Comparison of ENCODE assay signal across 15 cellular contexts in genomic region chr5:116361979-116362577, GRCh38.
DNase-seq lines count a peak whose midpoint lies in the region; ATAC-seq and TF ChIP-seq lines count a peak whose summit lies in the region.
"Had no signal": no experiment of that assay in that cellular context is flagged by ENCODE, and none has a peak within 500 bp of the region (broad histone marks: within the 10 kb centered on the region; RNA-seq: fewer than 3 reads in every experiment).

No MANE protein-coding gene starts in this region.

- no peak for ATAC-seq in activated CD4-positive, CD25-positive, alpha-beta regulatory T cell treated with anti-CD3 and anti-CD28 coated beads, Interleukin-2, amount 50 U/mL, for 24 hours
- ATAC-seq: activated CD8-positive, alpha-beta T cell treated with anti-CD3 and anti-CD28 coated beads, Interleukin-2, amount 10 ng/mL, durations not matched to agents 7 days and 5 days had no signal

- H3K4me1 Mint-ChIP-seq in endodermal cell (peaks cover 3% of the 10 kb centered on the region), nephron (peaks cover 37% of the 10 kb centered on the region), CD14-positive monocyte (peaks cover 29% of the 10 kb centered on the region)

- TF ChIP-seq CTCF in endodermal cell (conservative IDR thresholded peaks at IDR 0.05) (no peak), nephron (IDR thresholded peaks at IDR 0.05; ENCODE audit: unreplicated experiment in 3 of 3) (no peak), testis (IDR thresholded peaks at IDR 0.05) (no peak), CD14-positive monocyte (IDR thresholded peaks at IDR 0.05) (no peak)

- H3K9me3 Mint-ChIP-seq in endodermal cell: no peaks in the 10 kb centered on the region
- H3K9me3 Mint-ChIP-seq in nephron: peaks cover 8% of the 10 kb centered on the region
- H3K9me3 Mint-ChIP-seq in CD14-positive monocyte: peaks cover 0 to 7% (median 3%) of the 10 kb centered on the region in 7 donors

- H3K4me3 ChIP-seq in endodermal cell (ENCODE audit: low read length): no peak overlapping the region
- peak overlapping the region; percentile 40 to 56 for H3K4me3 ChIP-seq in testis

- TF ChIP-seq POLR2A in testis (IDR thresholded peaks at IDR 0.05): no peak

- no peak overlapping the region for H3K9ac ChIP-seq in endodermal cell (ENCODE audit: extremely low read depth, low read length, poor library complexity, severe bottlenecking)

- H3K9me3 ChIP-seq in endodermal cell (ENCODE audit: control insufficient read depth, low read length) (no peaks in the 10 kb centered on the region), testis (no peaks in the 10 kb centered on the region)

- H3K36me3 Mint-ChIP-seq in endodermal cell (ENCODE audit: low read depth) (no peaks in the 10 kb centered on the region), nephron (ENCODE audit: low read depth) (no peaks in the 10 kb centered on the region), CD14-positive monocyte (peaks cover 10 to 12% of the 10 kb centered on the region in 2 donors)

- H3K4me3 Mint-ChIP-seq in endodermal cell (peak overlapping the region; percentile 66), nephron (peak overlapping the region; percentile 66 to 82 (median 80)), CD14-positive monocyte (no peak overlapping the region)
- H3K4me3 Mint-ChIP-seq: activated CD8-positive, alpha-beta T cell treated with anti-CD3 and anti-CD28 coated beads, Interleukin-2, amount 10 ng/mL, durations not matched to agents 7 days and 5 days; CD8-positive, alpha-beta memory T cell had no signal

- H3K27ac Mint-ChIP-seq in endodermal cell: no peak overlapping the region
- peak overlapping the region in 2 of 3 experiments; percentile 32 to 47 for H3K27ac Mint-ChIP-seq in nephron
- H3K27ac Mint-ChIP-seq in CD14-positive monocyte: peak overlapping the region in 1 of 7 donors; percentile 54
- H3K27ac Mint-ChIP-seq: activated CD8-positive, alpha-beta T cell treated with anti-CD3 and anti-CD28 coated beads, Interleukin-2, amount 10 ng/mL, durations not matched to agents 7 days and 5 days had no signal

- intact Hi-C loops in testis (cut with DNase I; ENCODE audit: low total_unique reads) (no loop called here), CD14-positive monocyte (cut with micrococcal nuclease) (no loop called here)

- DNase-seq in DMS53 (lab: John Stamatoyannopoulos, UW): peak; percentile 35
- no peak for DNase-seq in DMS53 treated with DMSO at 0.1 percent for 48 hours (lab: John Stamatoyannopoulos, UW; ENCODE audit: unreplicated experiment)
- DNase-seq in endodermal cell: no peak
- no peak for DNase-seq in testis
- DNase-seq in CD14-positive monocyte (ENCODE audit: low spot score): no peak
- DNase-seq in epidermal melanocyte (ENCODE audit: insufficient read length, low spot score): no peak
- DNase-seq: activated CD8-positive, alpha-beta T cell treated with anti-CD3 and anti-CD28 coated beads, Interleukin-2, amount 10 ng/mL, durations not matched to agents 7 days and 5 days; activated effector memory CD4-positive, alpha-beta T cell treated with anti-CD3 and anti-CD28 coated beads, Interleukin-2, amount 50 U/mL, for 16 hours; CD8-positive, alpha-beta memory T cell; NCI-H1105 had no signal

- H3K27ac ChIP-seq in endodermal cell (ENCODE audit: low read depth, low read length): no peak overlapping the region
- peak overlapping the region in 1 of 2 donors; percentile 59 for H3K27ac ChIP-seq in testis
- H3K27ac ChIP-seq: 22Rv1, cardiac muscle cell, epithelial cell of prostate had no signal

- H3K27me3 Mint-ChIP-seq in endodermal cell (ENCODE audit: insufficient read depth) (peaks cover 2% of the 10 kb centered on the region), nephron (ENCODE audit: low read depth) (no peaks in the 10 kb centered on the region), CD14-positive monocyte (ENCODE audit: low read depth in 3 of 3) (peaks cover 0 to 2% (median 0%) of the 10 kb centered on the region in 3 donors)
- H3K27me3 Mint-ChIP-seq: CD8-positive, alpha-beta memory T cell had no signal

- H3K4me1 ChIP-seq in endodermal cell (ENCODE audit: control insufficient read depth, insufficient read depth, low read length) (no peaks in the 10 kb centered on the region), testis (peaks cover 17% of the 10 kb centered on the region)

- H3K27me3 ChIP-seq in endodermal cell (ENCODE audit: control insufficient read depth, insufficient read depth, low read length, poor library complexity, severe bottlenecking): no peaks in the 10 kb centered on the region
- no peaks in the 10 kb centered on the region for H3K27me3 ChIP-seq in testis
- H3K27me3 ChIP-seq: cardiac muscle cell had no signal

- WGBS in endodermal cell (ENCODE audit: insufficient coverage in 1 of 2, insufficient read length in 1 of 2), 2 experiments: 93 to 94% methylated on average over 4 to 6 of the region's 6 CpGs
- 69 to 83% methylated on average over 6 of the region's 6 CpGs for WGBS in testis, 2 donors

- H3K36me3 ChIP-seq in endodermal cell (ENCODE audit: control insufficient read depth, insufficient read depth, low read length): no peaks in the 10 kb centered on the region
- no peaks in the 10 kb centered on the region for H3K36me3 ChIP-seq in testis (ENCODE audit: low read depth, missing control alignments)
- H3K36me3 ChIP-seq: cardiac muscle cell had no signal

Comparison
In these comparisons a context has a peak if more than half of its experiments do, and no peak if none do; other contexts are left out.
1. H3K4me3 Mint-ChIP-seq: peak in endodermal cell (single experiment) and nephron (3 of 3); none in CD14-positive monocyte (0 of 2).